ENCODE assay signal across 19 cellular contexts in the genomic region with DNA sequence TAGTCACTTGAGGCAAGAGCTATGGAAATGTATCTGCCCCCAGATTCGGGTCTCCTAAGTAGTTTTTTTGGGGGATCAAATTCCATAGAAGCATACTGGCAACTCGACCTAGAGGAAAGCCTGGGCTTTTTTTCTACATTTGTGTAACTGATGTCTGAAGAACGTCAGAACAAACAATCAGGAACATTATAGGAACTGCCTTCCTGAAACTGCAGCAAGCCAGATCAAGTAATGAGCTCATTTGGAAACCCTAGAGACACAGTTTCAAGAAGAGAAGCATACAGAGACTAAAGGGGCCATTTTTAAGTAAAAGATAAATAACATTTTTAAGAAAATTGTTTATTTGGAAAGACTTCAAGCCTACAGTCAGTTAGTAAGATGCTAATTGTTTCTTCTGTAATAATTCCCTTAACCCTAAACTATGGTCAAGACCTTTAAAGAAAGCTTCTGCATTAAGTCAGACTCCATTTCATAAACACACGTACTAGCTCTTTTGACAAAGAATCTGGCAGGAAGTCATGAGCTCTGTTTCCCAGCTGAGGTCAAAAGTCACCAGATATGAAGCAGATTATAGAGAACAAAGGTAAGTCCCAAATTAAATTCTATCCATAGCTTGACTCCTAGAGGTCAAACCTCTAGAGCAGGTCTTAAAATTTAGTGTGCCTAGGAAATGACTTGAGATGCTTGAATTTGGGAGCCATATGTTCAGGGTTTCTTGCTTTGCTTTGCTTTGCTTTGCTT.
"Had no signal": no experiment of that assay in that cellular context is flagged by ENCODE, and none has a peak within 500 bp of the region (broad histone marks: within the 10 kb centered on the region; RNA-seq: fewer than 3 reads in every experiment).

No MANE protein-coding gene starts in this region.

- H3K4me1 Mint-ChIP-seq: naive B cell had no signal

- H3K36me3 Mint-ChIP-seq: activated naive CD8-positive, alpha-beta T cell treated with anti-CD3 and anti-CD28 coated beads, Interleukin-2, amount 10 ng/mL, durations not matched to agents 7 days and 5 days; naive B cell had no signal

- DNase-seq: activated CD4-positive, alpha-beta memory T cell treated with anti-CD3 and anti-CD28 coated beads, Interleukin-2, amount 10 ng/mL, durations not matched to agents 7 days and 5 days; activated CD4-positive, alpha-beta T cell treated with anti-CD3 and anti-CD28 coated beads, Interleukin-2, amount 10 ng/mL, durations not matched to agents 24 days and 14 days; activated CD4-positive, CD25-positive, alpha-beta regulatory T cell; activated effector memory CD4-positive, alpha-beta T cell treated with Interleukin-2 at 50 U/mL for 16 hours; activated naive CD4-positive, alpha-beta T cell treated with anti-CD3 and anti-CD28 coated beads for 36 hours; activated naive CD8-positive, alpha-beta T cell treated with anti-CD3 and anti-CD28 coated beads, Interleukin-2, amount 10 ng/mL, durations not matched to agents 7 days and 5 days; activated T-cell treated with anti-CD3 and anti-CD28 coated beads, Interleukin-2, amount 50 U/mL, for 72 hours; amygdala; cerebellar nuclear complex; foreskin fibroblast; naive B cell; occipital lobe; posterior cingulate gyrus; spleen; stimulated activated CD4-positive, alpha-beta T cell treated with anti-CD3 and anti-CD28 coated beads, Interleukin-4, amount 100 ng/mL, for 1 hour; stimulated activated naive CD4-positive, alpha-beta T cell treated with Interleukin-2 at 50 U/mL for 16 hours; upper lobe of right lung had no signal

- H3K27ac Mint-ChIP-seq: activated CD4-positive, alpha-beta memory T cell treated with anti-CD3 and anti-CD28 coated beads, Interleukin-2, amount 10 ng/mL, durations not matched to agents 7 days and 5 days; activated CD4-positive, alpha-beta T cell treated with anti-CD3 and anti-CD28 coated beads, Interleukin-2, amount 10 ng/mL, durations not matched to agents 24 days and 14 days; activated naive CD4-positive, alpha-beta T cell treated with anti-CD3 and anti-CD28 coated beads for 36 hours; activated naive CD8-positive, alpha-beta T cell treated with anti-CD3 and anti-CD28 coated beads, Interleukin-2, amount 10 ng/mL, durations not matched to agents 7 days and 5 days; activated T-cell treated with anti-CD3 and anti-CD28 coated beads, Interleukin-2, amount 50 U/mL, for 72 hours; naive B cell had no signal

- H3K9me3 Mint-ChIP-seq: activated CD4-positive, alpha-beta memory T cell treated with anti-CD3 and anti-CD28 coated beads, Interleukin-2, amount 10 ng/mL, durations not matched to agents 7 days and 5 days; activated CD4-positive, alpha-beta T cell treated with anti-CD3 and anti-CD28 coated beads, Interleukin-2, amount 10 ng/mL, durations not matched to agents 24 days and 14 days; activated naive CD4-positive, alpha-beta T cell treated with anti-CD3 and anti-CD28 coated beads for 36 hours; activated naive CD8-positive, alpha-beta T cell treated with anti-CD3 and anti-CD28 coated beads, Interleukin-2, amount 10 ng/mL, durations not matched to agents 7 days and 5 days; activated T-cell treated with anti-CD3 and anti-CD28 coated beads, Interleukin-2, amount 50 U/mL, for 72 hours; naive B cell had no signal

- H3K27ac ChIP-seq: coronary artery, epithelial cell of prostate, spleen, upper lobe of right lung had no signal

- H3K27me3 Mint-ChIP-seq: activated CD4-positive, alpha-beta memory T cell treated with anti-CD3 and anti-CD28 coated beads, Interleukin-2, amount 10 ng/mL, durations not matched to agents 7 days and 5 days; activated CD4-positive, alpha-beta T cell treated with anti-CD3 and anti-CD28 coated beads, Interleukin-2, amount 10 ng/mL, durations not matched to agents 24 days and 14 days had no signal

- H3K4me3 Mint-ChIP-seq: activated CD4-positive, alpha-beta memory T cell treated with anti-CD3 and anti-CD28 coated beads, Interleukin-2, amount 10 ng/mL, durations not matched to agents 7 days and 5 days; activated CD4-positive, alpha-beta T cell treated with anti-CD3 and anti-CD28 coated beads, Interleukin-2, amount 10 ng/mL, durations not matched to agents 24 days and 14 days; activated naive CD4-positive, alpha-beta T cell treated with anti-CD3 and anti-CD28 coated beads for 36 hours; activated naive CD8-positive, alpha-beta T cell treated with anti-CD3 and anti-CD28 coated beads, Interleukin-2, amount 10 ng/mL, durations not matched to agents 7 days and 5 days; activated T-cell treated with anti-CD3 and anti-CD28 coated beads, Interleukin-2, amount 50 U/mL, for 72 hours; naive B cell had no signal
